Comparison of ENCODE assay signal across 9 cellular contexts in genomic region chr3:148727242-148727641, GRCh38. TPM values are rescaled to one million over a fixed set of nuclear protein-coding genes. Genes with fewer than 3 reads are reported as not detected.
DNase-seq lines count a peak whose midpoint lies in the region; ATAC-seq, FAIRE-seq and TF ChIP-seq lines count a peak whose summit lies in the region.
"Had no signal": no experiment of that assay in that cellular context is flagged by ENCODE, and none has a peak within 500 bp of the region (broad histone marks: within the 10 kb centered on the region; RNA-seq: fewer than 3 reads in every experiment).

No MANE protein-coding gene starts in this region.

- no peaks in the 10 kb centered on the region for H3K36me3 ChIP-seq in OCI-LY3 (replicated peaks; ENCODE audit: low read depth, low read length)
- H3K36me3 ChIP-seq in H1 (ENCODE audit: control insufficient read depth in 2 of 4, insufficient read depth in 4 of 4, low read length in 3 of 4): no peaks in the 10 kb centered on the region
- no peaks in the 10 kb centered on the region for H3K36me3 ChIP-seq in neural progenitor cell

- TF ChIP-seq POLR2A in H1 (IDR thresholded peaks at IDR 0.05; ENCODE audit: control extremely low read depth in 1 of 2, low read depth in 2 of 2, low read length in 2 of 2): no peak

- TF ChIP-seq CTCF in GM12865 (IDR thresholded peaks at IDR 0.05; ENCODE audit: insufficient read depth, low read depth, low read length, missing control alignments) (peak; percentile 32), OCI-LY3 (IDR thresholded peaks at IDR 0.05; ENCODE audit: low read depth, low read length) (peak; percentile 74), H1 (IDR thresholded peaks at IDR 0.05; ENCODE audit: control extremely low read depth in 1 of 3, insufficient read depth in 1 of 3, low read depth in 1 of 3, low read length in 3 of 3) (peak; percentile 75 to 83 (median 82)), neural progenitor cell (IDR thresholded peaks at IDR 0.05) (peak; percentile 73)

- H3K14ac ChIP-seq in H1 (ENCODE audit: insufficient read length): no peak overlapping the region

- no peak overlapping the region for H2BK5ac ChIP-seq in H1 (ENCODE audit: low read depth, low read length)

- no peaks in the 10 kb centered on the region for H3K79me2 ChIP-seq in OCI-LY3 (ENCODE audit: low read length)
- H3K79me2 ChIP-seq in H1 (ENCODE audit: control insufficient read depth in 1 of 2, insufficient read depth in 2 of 2, low read length in 2 of 2): no peaks in the 10 kb centered on the region
- no peaks in the 10 kb centered on the region for H3K79me2 ChIP-seq in neural progenitor cell (ENCODE audit: low read depth)

- no peak overlapping the region for H3K56ac ChIP-seq in H1 (replicated peaks; ENCODE audit: insufficient read length, low read depth, low read length)

- peak; percentile 93 for FAIRE-seq in H1 (lab: Jason Lieb, UNC)

- H3K18ac ChIP-seq in H1 (ENCODE audit: extremely low read depth, low read length): no peak overlapping the region

- no peak overlapping the region for H4K5ac ChIP-seq in H1 (ENCODE audit: insufficient read length, low read depth, low read length)

- H3K27ac ChIP-seq in OCI-LY3 (ENCODE audit: low read length) (no peak overlapping the region), H1 (ENCODE audit: low read depth, low read length) (no peak overlapping the region), neural progenitor cell (no peak overlapping the region)

- no peak overlapping the region for H4K91ac ChIP-seq in H1 (replicated peaks; ENCODE audit: insufficient read length, low read length)

- H3K4me2 ChIP-seq in OCI-LY3 (ENCODE audit: low read length) (peak overlapping the region; percentile 32), H1 (ENCODE audit: insufficient read depth in 1 of 2, low read depth in 2 of 2, low read length in 2 of 2) (no peak overlapping the region), neural progenitor cell (no peak overlapping the region)

- 69% methylated on average over 5 of the region's 5 CpGs; no CpG with 5 or more reads in 1 of the 2 experiments for WGBS in H1 (ENCODE audit: extremely low coverage in 1 of 2, insufficient coverage in 1 of 2, insufficient read length in 1 of 2, insufficient replicate concordance in 2 of 2, low coverage in 1 of 2, low lambda C conversion rate in 2 of 2, missing lambda C conversion rate in 1 of 2), 2 experiments

- H3K27me3 Mint-ChIP-seq in neural progenitor cell (ENCODE audit: insufficient read depth, low read depth): no peaks in the 10 kb centered on the region
- H3K27me3 Mint-ChIP-seq in activated T-helper 1 cell treated with anti-CD3 and anti-CD28 coated beads, Interleukin-12 subunit alpha, Interleukin-12 subunit beta, Interleukin-2, Interleukin-4 antibody, amounts not matched to agents 30 ng/mL and 10 ng/mL and 1 ng/mL, durations not matched to agents 14 hours and 24 hours and 36 hours (ENCODE audit: insufficient read depth): no peaks in the 10 kb centered on the region

- peak overlapping the region; percentile 84 for H3K27ac Mint-ChIP-seq in neural progenitor cell
- H3K27ac Mint-ChIP-seq in activated T-helper 1 cell treated with anti-CD3 and anti-CD28 coated beads, Interleukin-12 subunit alpha, Interleukin-12 subunit beta, Interleukin-2, Interleukin-4 antibody, amounts not matched to agents 30 ng/mL and 10 ng/mL and 1 ng/mL, durations not matched to agents 14 hours and 24 hours and 36 hours: no peak overlapping the region

- ATAC-seq in GM21619 (IDR thresholded peaks at IDR 0.05; ENCODE audit: unreplicated experiment): peak; percentile 87
- no peak for ATAC-seq in GM19035 (IDR thresholded peaks at IDR 0.05; ENCODE audit: unreplicated experiment)

- DNase-seq in GM12865 (ENCODE audit: low read depth) (peak; percentile 45), HUDEP-2 (lab: John Stamatoyannopoulos, UW; ENCODE audit: unreplicated experiment in 76 of 76) (peak in 65 of 76 experiments; percentile 1 to 78 (median 35)), H1 (ENCODE audit: low read depth in 1 of 2, low spot score in 2 of 2) (peak in 1 of 2 experiments; percentile 53), neural progenitor cell (ENCODE audit: low spot score) (peak; percentile 77)
- DNase-seq in activated T-helper 1 cell treated with anti-CD3 and anti-CD28 coated beads, Interleukin-12 subunit alpha, Interleukin-12 subunit beta, Interleukin-2, Interleukin-4 antibody, amounts not matched to agents 30 ng/mL and 10 ng/mL and 1 ng/mL, durations not matched to agents 14 hours and 24 hours and 36 hours (ENCODE audit: low spot score): no peak

- no peaks in the 10 kb centered on the region for H3K9me3 Mint-ChIP-seq in neural progenitor cell
- H3K9me3 Mint-ChIP-seq in activated T-helper 1 cell treated with anti-CD3 and anti-CD28 coated beads, Interleukin-12 subunit alpha, Interleukin-12 subunit beta, Interleukin-2, Interleukin-4 antibody, amounts not matched to agents 30 ng/mL and 10 ng/mL and 1 ng/mL, durations not matched to agents 14 hours and 24 hours and 36 hours: no peaks in the 10 kb centered on the region

- H3K27me3 ChIP-seq in OCI-LY3 (ENCODE audit: low read depth, low read length): no peaks in the 10 kb centered on the region
- H3K27me3 ChIP-seq in H1 (replicated peaks in 1 of 4; ENCODE audit: control insufficient read depth in 3 of 4, extremely low read depth in 1 of 4, insufficient read depth in 3 of 4, low read length in 3 of 4): no peaks in the 10 kb centered on the region
- H3K27me3 ChIP-seq in neural progenitor cell: no peaks in the 10 kb centered on the region

- no peak for TF ChIP-seq EP300 in H1 (IDR thresholded peaks at IDR 0.05; ENCODE audit: borderline replicate concordance in 1 of 2, low read depth in 2 of 2, low read length in 2 of 2)

- no peak overlapping the region for H2BK12ac ChIP-seq in H1 (ENCODE audit: low read depth, low read length)

- H2BK120ac ChIP-seq in H1 (replicated peaks; ENCODE audit: low read depth, low read length): no peak overlapping the region

- H3K9me3 ChIP-seq in OCI-LY3 (ENCODE audit: insufficient read depth, low read length) (no peaks in the 10 kb centered on the region), H1 (ENCODE audit: insufficient read depth in 2 of 2, low read depth in 1 of 2, low read length in 1 of 2) (no peaks in the 10 kb centered on the region), neural progenitor cell (ENCODE audit: low read depth) (no peaks in the 10 kb centered on the region)

- no peak overlapping the region for H2AK5ac ChIP-seq in H1 (ENCODE audit: low read depth, low read length)

- H3K79me1 ChIP-seq in H1 (ENCODE audit: low read depth, low read length): no peaks in the 10 kb centered on the region

- H3K4me1 Mint-ChIP-seq in neural progenitor cell: peaks cover 15% of the 10 kb centered on the region
- no peaks in the 10 kb centered on the region for H3K4me1 Mint-ChIP-seq in activated T-helper 1 cell treated with anti-CD3 and anti-CD28 coated beads, Interleukin-12 subunit alpha, Interleukin-12 subunit beta, Interleukin-2, Interleukin-4 antibody, amounts not matched to agents 30 ng/mL and 10 ng/mL and 1 ng/mL, durations not matched to agents 14 hours and 24 hours and 36 hours (ENCODE audit: low read depth)

- H2AFZ ChIP-seq in OCI-LY3 (ENCODE audit: low read depth, low read length) (peak overlapping the region; percentile 80), H1 (ENCODE audit: low read length) (no peak overlapping the region), neural progenitor cell (replicated peaks) (peak overlapping the region; percentile 36)

- H3K9ac ChIP-seq in OCI-LY3 (ENCODE audit: low read length) (no peak overlapping the region), H1 (replicated peaks in 1 of 4; ENCODE audit: extremely low read depth in 1 of 4, low read depth in 3 of 4, low read length in 3 of 4) (no peak overlapping the region), neural progenitor cell (no peak overlapping the region)

- no peak overlapping the region for H3K23ac ChIP-seq in H1 (ENCODE audit: insufficient read length)

- POLR2A ChIA-PET in H1 (lab: Charles Lee; ENCODE audit: partially characterized antibody): no interaction called here

- no peak overlapping the region for H3K4me3 ChIP-seq in GM12865 (ENCODE audit: low read depth, low read length)
- no peak overlapping the region for H3K4me3 ChIP-seq in OCI-LY3 (ENCODE audit: low read length)
- no peak overlapping the region for H3K4me3 ChIP-seq in H1 (ENCODE audit: extremely low read depth in 1 of 4, insufficient read depth in 2 of 4, low read depth in 3 of 4, low read length in 4 of 4)
- no peak overlapping the region for H3K4me3 ChIP-seq in neural progenitor cell

- H3K36me3 Mint-ChIP-seq in neural progenitor cell: no peaks in the 10 kb centered on the region
- H3K36me3 Mint-ChIP-seq in activated T-helper 1 cell treated with anti-CD3 and anti-CD28 coated beads, Interleukin-12 subunit alpha, Interleukin-12 subunit beta, Interleukin-2, Interleukin-4 antibody, amounts not matched to agents 30 ng/mL and 10 ng/mL and 1 ng/mL, durations not matched to agents 14 hours and 24 hours and 36 hours (ENCODE audit: low read depth): no peaks in the 10 kb centered on the region

- no peaks in the 10 kb centered on the region for H3F3A ChIP-seq in neural progenitor cell (ENCODE audit: low read depth)

- TF ChIP-seq RAD21 in H1 (IDR thresholded peaks at IDR 0.05 in 1 of 2, conservative IDR thresholded peaks at IDR 0.05 in 1 of 2; ENCODE audit: low read depth in 2 of 2, low read length in 2 of 2): peak; percentile 91 to 92

- H4K8ac ChIP-seq in H1 (ENCODE audit: extremely low read depth, insufficient read depth, low read length): no peak overlapping the region

- no peak overlapping the region for H3K4me3 Mint-ChIP-seq in neural progenitor cell
- H3K4me3 Mint-ChIP-seq in activated T-helper 1 cell treated with anti-CD3 and anti-CD28 coated beads, Interleukin-12 subunit alpha, Interleukin-12 subunit beta, Interleukin-2, Interleukin-4 antibody, amounts not matched to agents 30 ng/mL and 10 ng/mL and 1 ng/mL, durations not matched to agents 14 hours and 24 hours and 36 hours: no peak overlapping the region

- H2BK15ac ChIP-seq in H1 (ENCODE audit: low read length): no peak overlapping the region

- H3K23me2 ChIP-seq in H1 (ENCODE audit: low read depth, low read length): no peaks in the 10 kb centered on the region

- peaks cover 10% of the 10 kb centered on the region; the same call in 1 of the 2 replicates for H3K4me1 ChIP-seq in OCI-LY3 (ENCODE audit: low read length)
- no peaks in the 10 kb centered on the region for H3K4me1 ChIP-seq in H1 (replicated peaks in 1 of 4; ENCODE audit: control insufficient read depth in 3 of 4, insufficient read depth in 4 of 4, low read length in 3 of 4)
- H3K4me1 ChIP-seq in neural progenitor cell: no peaks in the 10 kb centered on the region

- H3K4ac ChIP-seq in H1 (replicated peaks; ENCODE audit: insufficient read length, low read depth, low read length): no peak overlapping the region

- CTCF ChIA-PET in H1 (lab: Charles Lee; ENCODE audit: partially characterized antibody): interaction anchor here (0.6 to 7.0 kb wide), 37 partner anchors 8 to 430 kb away, joined by 3 to 51 read pairs (median 4); no protein-coding TSS in a partner anchor

- H2BK20ac ChIP-seq in H1 (ENCODE audit: low read length): no peak overlapping the region

- intact Hi-C loops in activated T-helper 1 cell treated with anti-CD3 and anti-CD28 coated beads, Interleukin-12 subunit alpha, Interleukin-12 subunit beta, Interleukin-2, Interleukin-4 antibody, amounts not matched to agents 30 ng/mL and 10 ng/mL and 1 ng/mL, durations not matched to agents 14 hours and 24 hours and 36 hours (cut with micrococcal nuclease): loop anchor here (10.0 kb wide), 1 partner anchor 218 kb away; no protein-coding TSS in a partner anchor

- H4K20me1 ChIP-seq in OCI-LY3 (ENCODE audit: insufficient read depth, low read length) (no peaks in the 10 kb centered on the region), H1 (replicated peaks in 1 of 2; ENCODE audit: control insufficient read depth in 1 of 2, insufficient read depth in 2 of 2, low read length in 2 of 2) (no peaks in the 10 kb centered on the region), neural progenitor cell (ENCODE audit: low read depth) (no peaks in the 10 kb centered on the region)

RNA-seq across cellular contexts. Expression of gene AGTR1, which starts 29.5 kb away (rescaled TPM):
- not detected in 2 replicates for total RNA-seq in H1 (2021; fragmentation: NEBNext Ultra II Directional; extraction: Animal tissue kit (Norgen Biotek cat#: 25700))
- polyA plus RNA-seq in H1 (2011; rRNA removed): 0.03 and 0.06 TPM in 2 replicates
- 0.08 TPM for polyA plus RNA-seq in H1 (2011; cell fraction: cytosol; rRNA removed)
- polyA plus RNA-seq in H1 (2011; cell fraction: nucleus; rRNA removed): not detected
- not detected in 4 replicates for polyA plus RNA-seq in H1 (2012, experiment 1 of 2)
- polyA plus RNA-seq in H1 (2012, experiment 2 of 2): not detected
- 0.18 TPM for polyA plus RNA-seq in H1 (2013, experiment 1 of 2)
- polyA plus RNA-seq in H1 (2013, experiment 2 of 2): 0.20 TPM
- polyA minus RNA-seq in H1 (2011; rRNA and poly(A)+ RNA removed): not detected in 2 replicates
- polyA minus RNA-seq in H1 (2011; cell fraction: cytosol; rRNA and poly(A)+ RNA removed): not detected
- not detected for polyA minus RNA-seq in H1 (2011; cell fraction: nucleus; rRNA and poly(A)+ RNA removed)
- total RNA-seq in neural progenitor cell (ENCODE audit: low replicate concordance): 0.09 TPM in 1 of 2 replicates, not detected in the other
- not detected in 2 replicates for total RNA-seq in activated T-helper 1 cell treated with anti-CD3 and anti-CD28 coated beads, Interleukin-12 subunit alpha, Interleukin-12 subunit beta, Interleukin-2, Interleukin-4 antibody, amounts not matched to agents 30 ng/mL and 10 ng/mL and 1 ng/mL, durations not matched to agents 14 hours and 24 hours and 36 hours
- total RNA-seq: activated CD8-positive, alpha-beta memory T cell treated with anti-CD3 and anti-CD28 coated beads for 36 hours had no signal

Comparison
In these comparisons a context has a peak if more than half of its experiments do, and no peak if none do; other contexts are left out.
1. CTCF ChIP-seq: peak in every context shown above with its lines; median percentile 82 in H1; 74 in OCI-LY3; 73 in neural progenitor cell; 32 in GM12865.